ENCODE assay signal across 8 cellular contexts in genomic region chr4:76305033-76305687, GRCh38. TPM values are rescaled to one million over a fixed set of nuclear protein-coding genes. Genes with fewer than 3 reads are reported as not detected.
DNase-seq lines count a peak whose midpoint lies in the region; ATAC-seq, FAIRE-seq and TF ChIP-seq lines count a peak whose summit lies in the region.

No MANE protein-coding gene starts in this region.

- TF ChIP-seq EP300 in K562 (IDR thresholded peaks at IDR 0.05; ENCODE audit: low read length): no peak

- no peaks in the 10 kb centered on the region for H3K79me2 ChIP-seq in K562 (ENCODE audit: control insufficient read depth, insufficient read depth, low read length)

- peak; percentile 18 for DNase-seq in stimulated activated CD4-positive, alpha-beta T cell treated with anti-CD3 and anti-CD28 coated beads, Interleukin-15, amount 100 ng/mL, for 24 hours
- no peak for DNase-seq in stimulated activated CD4-positive, alpha-beta T cell treated with anti-CD3 and anti-CD28 coated beads, Interleukin-2, amount 100 ng/mL, for 48 hours
- DNase-seq in K562 (ENCODE audit: extremely low read depth in 1 of 4, low spot score in 3 of 4): no peak
- DNase-seq in pons (ENCODE audit: low spot score): no peak
- DNase-seq in activated gamma-delta T cell (lab: John Stamatoyannopoulos, UW): no peak

- in situ Hi-C loops in K562 (cut with MboI): no loop called here

- TF ChIP-seq CTCF in K562 (IDR thresholded peaks at IDR 0.05 in 2 of 3, conservative IDR thresholded peaks at IDR 0.05 in 1 of 3; ENCODE audit: insufficient read depth in 2 of 3, low read depth in 1 of 3, low read length in 3 of 3): no peak

- no peaks in the 10 kb centered on the region for H3K9me1 ChIP-seq in K562 (ENCODE audit: control insufficient read depth, insufficient read depth, low read length)

- H3K27ac ChIP-seq in K562 (ENCODE audit: extremely low read depth, low read depth, low read length): no peak overlapping the region

- no peak for TF ChIP-seq RAD21 in K562 (CRISPR knock-in tag; conservative IDR thresholded peaks at IDR 0.05 in 1 of 2, IDR thresholded peaks at IDR 0.05 in 1 of 2)

- no peak overlapping the region for H3K9ac ChIP-seq in K562 (ENCODE audit: insufficient read depth in 1 of 2, low read depth in 2 of 2, low read length in 2 of 2)
- peak overlapping the region; percentile 92 for H3K9ac ChIP-seq in mucosa of stomach (ENCODE audit: low read length)

- 67% methylated on average over 6 of the region's 7 CpGs for WGBS in K562 (ENCODE audit: insufficient coverage, low coverage, missing lambda C conversion rate)

- peak; percentile 40 for FAIRE-seq in K562 (lab: Jason Lieb, UNC)

- CTCF ChIA-PET in K562 (lab: Yijun Ruan, JAX; ENCODE audit: low intra/inter-chr PET ratio): no interaction called here

- no peak for ATAC-seq in K562
- no peak for ATAC-seq in HG03378 (IDR thresholded peaks at IDR 0.05; ENCODE audit: unreplicated experiment)
- ATAC-seq in HG03175 (IDR thresholded peaks at IDR 0.05; ENCODE audit: unreplicated experiment): no peak

- no peak overlapping the region for H2AFZ ChIP-seq in K562 (ENCODE audit: low read depth, low read length)

- no peaks in the 10 kb centered on the region; the same call in 1 of the 2 replicates for H3K9me3 ChIP-seq in K562 (replicated peaks; ENCODE audit: control insufficient read depth, insufficient read depth, low read depth, low read length)
- H3K9me3 ChIP-seq in mucosa of stomach (ENCODE audit: control insufficient read depth, low read length): no peaks in the 10 kb centered on the region

- H3K36me3 ChIP-seq in K562 (ENCODE audit: control insufficient read depth, insufficient read depth, low read length) (no peaks in the 10 kb centered on the region), mucosa of stomach (ENCODE audit: control insufficient read depth, insufficient read depth, low read length) (no peaks in the 10 kb centered on the region)

- intact Hi-C loops in K562 (cut with micrococcal nuclease): no loop called here

- peak overlapping the region; percentile 40; the same call in 1 of the 2 replicates for H3K4me2 ChIP-seq in K562 (ENCODE audit: insufficient read depth, low read length)

- no peaks in the 10 kb centered on the region for H4K20me1 ChIP-seq in K562 (replicated peaks; ENCODE audit: control insufficient read depth, insufficient read depth, low read length)

- POLR2A ChIA-PET in K562 (lab: Yijun Ruan, JAX): interaction anchor here (0.6 kb wide), 1 partner anchor 92 kb away, joined by 3 read pairs; the partner anchor contains the start of gene SCARB2

- TSS peak; percentile 55 for BruUV-seq in K562 (replicated peaks; lab: Mats Ljungman, UMichigan)

- H3K4me1 ChIP-seq in K562 (replicated peaks in 1 of 2; ENCODE audit: control insufficient read depth in 2 of 2, insufficient read depth in 2 of 2, low read length in 2 of 2): peaks cover 17 to 37% of the 10 kb centered on the region in 2 experiments
- H3K4me1 ChIP-seq in mucosa of stomach (ENCODE audit: control insufficient read depth, insufficient read depth, low read length): peaks cover 38% of the 10 kb centered on the region

- H3K27me3 ChIP-seq in K562 (ENCODE audit: control insufficient read depth in 2 of 2, insufficient read depth in 2 of 2, low read length in 2 of 2) (no peaks in the 10 kb centered on the region), mucosa of stomach (ENCODE audit: control insufficient read depth, insufficient read depth, low read length) (no peaks in the 10 kb centered on the region)

- TF ChIP-seq POLR2A in K562 (conservative IDR thresholded peaks at IDR 0.05): no peak

- H3K4me3 ChIP-seq in K562 (no peak overlapping the region), mucosa of stomach (ENCODE audit: low read length) (peak overlapping the region; percentile 85)

TF ChIP-seq in K562, 482 proteins besides CTCF, POLR2A, EP300 and RAD21 (continues in another document):
- TF ChIP-seq, protein P1, sequence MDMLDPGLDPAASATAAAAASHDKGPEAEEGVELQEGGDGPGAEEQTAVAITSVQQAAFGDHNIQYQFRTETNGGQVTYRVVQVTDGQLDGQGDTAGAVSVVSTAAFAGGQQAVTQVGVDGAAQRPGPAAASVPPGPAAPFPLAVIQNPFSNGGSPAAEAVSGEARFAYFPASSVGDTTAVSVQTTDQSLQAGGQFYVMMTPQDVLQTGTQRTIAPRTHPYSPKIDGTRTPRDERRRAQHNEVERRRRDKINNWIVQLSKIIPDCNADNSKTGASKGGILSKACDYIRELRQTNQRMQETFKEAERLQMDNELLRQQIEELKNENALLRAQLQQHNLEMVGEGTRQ (CRISPR knock-in tag; IDR thresholded peaks at IDR 0.05): no peak
- TF ChIP-seq ZNF764 (CRISPR knock-in tag; IDR thresholded peaks at IDR 0.05; ENCODE audit: low read depth) (no peak), CBFA2T3 (IDR thresholded peaks at IDR 0.05) (no peak), TCF7L2 (IDR thresholded peaks at IDR 0.05; ENCODE audit: low read depth, low read length) (no peak), MECOM (CRISPR knock-in tag; IDR thresholded peaks at IDR 0.05) (no peak), ZNF224 (CRISPR knock-in tag; IDR thresholded peaks at IDR 0.05) (no peak), ZNF143 (CRISPR knock-in tag; IDR thresholded peaks at IDR 0.05) (no peak), XRCC4 (IDR thresholded peaks at IDR 0.05; ENCODE audit: extremely low read depth, insufficient read depth, insufficient read length) (no peak), FOS (IDR thresholded peaks at IDR 0.05; ENCODE audit: extremely low read depth, insufficient read length) (no peak), GTF2A2 (tag; IDR thresholded peaks at IDR 0.05) (no peak), ZNF586 (CRISPR knock-in tag; conservative IDR thresholded peaks at IDR 0.05) (no peak), ZBTB1 (CRISPR knock-in tag; IDR thresholded peaks at IDR 0.05; ENCODE audit: borderline replicate concordance, low read depth) (no peak), FOXP1 (CRISPR knock-in tag; IDR thresholded peaks at IDR 0.05) (no peak)

RNA-seq across cellular contexts. Expression of gene STBD1, which starts 1.4 kb away (rescaled TPM):
- not detected in 2 replicates for total RNA-seq in K562 (2011; cell fraction: chromatin; rRNA removed; ENCODE audit: low replicate concordance)
- total RNA-seq in K562 (2011; cell fraction: nucleolus; rRNA removed): 0.39 and 0.50 TPM in 2 replicates
- total RNA-seq in K562 (2011; cell fraction: nucleoplasm; rRNA removed): 0.53 TPM in 1 of 2 replicates, not detected in the other
- total RNA-seq in K562 (2014; rRNA removed) (0.29 and 0.54 TPM in 2 replicates), K562 (2014; rRNA removed; fragmentation: Illumina TruSeq; extraction: Trizol) (0.18 and 0.22 TPM in 2 replicates), K562 (2015; rRNA removed; fragmentation: Illumina TruSeq; extraction: Trizol) (0.33 and 0.41 TPM in 2 replicates), K562 (2021) (0.42 and 0.64 TPM in 2 replicates)
- polyA plus RNA-seq in K562 (2011; rRNA removed) (0.08 and 0.34 TPM in 2 replicates), K562 (2014; fragmentation: Illumina TruSeq; extraction: Trizol) (0.10 and 0.27 TPM in 2 replicates), K562 (2014; fragmentation: Nextera tagmentation; extraction: Ambion mirVana) (not detected), K562 (2014; rRNA removed) (0.24 and 0.38 TPM in 2 replicates)
- 0.03 and 0.32 TPM in 2 replicates for polyA plus RNA-seq in K562 (2011; cell fraction: cytosol; rRNA removed)
- 0.07 and 0.10 TPM in 2 replicates for polyA plus RNA-seq in K562 (2011; cell fraction: nucleus; rRNA removed)
- polyA plus RNA-seq in K562 (2012): 0.62 and 1.5 TPM in 2 replicates
- 0.21 TPM in 1 of 2 replicates, not detected in the other for polyA minus RNA-seq in K562 (2011; rRNA and poly(A)+ RNA removed)
- 0.29 TPM in 1 of 2 replicates, not detected in the other for polyA minus RNA-seq in K562 (2011; cell fraction: cytosol; rRNA and poly(A)+ RNA removed)
- polyA minus RNA-seq in K562 (2011; cell fraction: nucleus; rRNA and poly(A)+ RNA removed): 0.11 and 0.13 TPM in 2 replicates

RNA-seq across cellular contexts. Expression of gene FAM47E, which starts 53.6 kb away (rescaled TPM):
- 1.3 and 1.8 TPM in 2 replicates for total RNA-seq in K562 (2011; cell fraction: chromatin; rRNA removed; ENCODE audit: low replicate concordance)
- 0.50 and 0.66 TPM in 2 replicates for total RNA-seq in K562 (2011; cell fraction: nucleolus; rRNA removed)
- total RNA-seq in K562 (2011; cell fraction: nucleoplasm; rRNA removed): 1.5 and 5.1 TPM in 2 replicates
- total RNA-seq in K562 (2014; rRNA removed) (3.6 and 3.7 TPM in 2 replicates), K562 (2014; rRNA removed; fragmentation: Illumina TruSeq; extraction: Trizol) (6.4 and 7.4 TPM in 2 replicates), K562 (2015; rRNA removed; fragmentation: Illumina TruSeq; extraction: Trizol) (12.0 and 15.6 TPM in 2 replicates), K562 (2021) (3.7 and 4.8 TPM in 2 replicates)
- polyA plus RNA-seq in K562 (2011; rRNA removed) (0.38 and 4.8 TPM in 2 replicates), K562 (2014; fragmentation: Illumina TruSeq; extraction: Trizol) (5.5 and 6.9 TPM in 2 replicates), K562 (2014; fragmentation: Nextera tagmentation; extraction: Ambion mirVana) (10 to 100 TPM; 11.8 to 12.4 TPM), K562 (2014; rRNA removed) (5.0 and 5.9 TPM in 2 replicates)
- 1.2 TPM in 1 of 2 replicates, not detected in the other for polyA plus RNA-seq in K562 (2011; cell fraction: cytosol; rRNA removed)
- polyA plus RNA-seq in K562 (2011; cell fraction: nucleus; rRNA removed): 0.07 and 1.3 TPM in 2 replicates
- polyA plus RNA-seq in K562 (2012): 15.5 and 15.6 TPM in 2 replicates
- 0.27 and 3.5 TPM in 2 replicates for polyA minus RNA-seq in K562 (2011; rRNA and poly(A)+ RNA removed)
- polyA minus RNA-seq in K562 (2011; cell fraction: cytosol; rRNA and poly(A)+ RNA removed): 1.0 TPM in 1 of 2 replicates, not detected in the other
- 0.56 and 0.81 TPM in 2 replicates for polyA minus RNA-seq in K562 (2011; cell fraction: nucleus; rRNA and poly(A)+ RNA removed)
